Comparison of ENCODE assay signal across 26 cellular contexts in genomic region chr7:95209778-95210177, GRCh38.
DNase-seq lines count a peak whose midpoint lies in the region.
"Had no signal": no experiment of that assay in that cellular context is flagged by ENCODE, and none has a peak within 500 bp of the region (broad histone marks: within the 10 kb centered on the region; RNA-seq: fewer than 3 reads in every experiment).

No MANE protein-coding gene starts in this region.

- DNase-seq in NCI-H1048 (lab: John Stamatoyannopoulos, UW), result peak; percentile 20
- peak; percentile 87 for DNase-seq in globus pallidus (ENCODE audit: low spot score)
- peak; percentile 22 for DNase-seq in retina
- DNase-seq in SIG-M5 treated with dmso at 0.1 percent for 504 hours (lab: John Stamatoyannopoulos, UW; ENCODE audit: unreplicated experiment), result no peak
- no peak for DNase-seq in activated effector memory CD4-positive, alpha-beta T cell treated with anti-CD3 and anti-CD28 coated beads, Interleukin-2, amount 50 U/mL, for 16 hours
- DNase-seq in NCI-H2171 treated with DMSO at 0.1 percent for 48 hours (lab: John Stamatoyannopoulos, UW), result no peak
- no peak for DNase-seq in SHP77 (lab: John Stamatoyannopoulos, UW)
- DNase-seq: activated CD8-positive, alpha-beta memory T cell treated with anti-CD3 and anti-CD28 coated beads, Interleukin-2, amount 50 U/mL, for 48 hours; activated CD8-positive, alpha-beta T cell treated with anti-CD3 and anti-CD28 coated beads for 36 hours; activated naive CD4-positive, alpha-beta T cell treated with anti-CD3 and anti-CD28 coated beads for 36 hours; CD4-positive, alpha-beta memory T cell; DMS 273 treated with DMSO at 0.1 percent for 48 hours; gastrocnemius medialis; HFFc6; left cardiac atrium; mammary epithelial cell; NCI-H1105; NCI-H187; NCI-H2171; NCI-H524 treated with DMSO at 0.1 percent for 48 hours; ovary; PC-9; small intestine; stimulated activated naive B cell treated with anti-CD40 and anti-IgM and Interleukin-4, amounts not matched to agents 10 μg/mL and 1 μg/mL and 100 μg/mL, for 72 hours had no signal

- peak overlapping the region; percentile 50 for H3K27ac ChIP-seq in cingulate gyrus (ENCODE audit: low read depth, low read length)
- H3K27ac ChIP-seq: gastrocnemius medialis, ovary, PC-9, thoracic aorta had no signal

Comparison
In these comparisons a context has a peak if more than half of its experiments do, and no peak if none do; other contexts are left out.
1. DNase-seq: peak in NCI-H1048 (single experiment), globus pallidus (single experiment) and retina (single experiment); none in SIG-M5 treated with dmso at 0.1 percent for 504 hours (single experiment), activated effector memory CD4-positive, alpha-beta T cell treated with anti-CD3 and anti-CD28 coated beads, Interleukin-2, amount 50 U/mL, for 16 hours (single experiment), NCI-H2171 treated with DMSO at 0.1 percent for 48 hours (single experiment) and SHP77 (0 of 2).